Comparison of ENCODE assay signal across 9 cellular contexts in the genomic region with DNA sequence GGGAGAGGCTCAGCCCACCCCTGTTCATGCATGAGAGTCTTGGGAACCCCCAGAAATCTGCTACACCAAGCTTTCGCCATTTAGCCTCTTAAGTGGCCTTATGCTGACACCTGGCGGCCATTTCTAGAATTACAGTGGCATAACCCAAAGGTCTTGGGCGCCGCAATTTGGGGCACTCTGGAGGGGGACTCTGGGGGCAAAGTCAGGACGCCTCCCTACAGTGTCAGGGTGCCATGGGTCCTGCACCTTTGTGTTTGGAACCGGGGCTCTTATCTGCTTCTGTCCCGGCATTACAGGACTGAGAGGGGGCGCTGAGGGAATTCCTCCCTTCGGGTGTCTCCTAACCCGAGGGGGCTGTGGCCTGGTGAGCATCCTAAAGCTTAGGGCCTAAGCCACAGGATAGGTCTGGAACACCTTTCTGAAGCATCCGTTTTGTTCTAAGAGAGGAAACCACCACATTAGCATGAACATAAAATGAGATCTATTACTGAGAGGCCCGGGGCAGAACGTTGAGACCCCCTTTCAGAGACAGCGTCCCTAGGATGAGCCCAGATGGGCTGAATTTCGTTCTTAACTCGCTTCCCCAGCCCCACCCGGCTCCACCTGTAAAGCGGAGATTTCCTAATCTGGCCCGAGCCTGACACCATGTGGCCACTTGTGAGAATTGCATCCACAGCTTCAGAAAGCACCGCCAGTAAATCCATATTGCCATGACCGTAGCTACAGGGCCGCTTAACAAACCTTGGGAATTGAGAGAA. TPM values are rescaled to one million over a fixed set of nuclear protein-coding genes. Genes with fewer than 3 reads are reported as not detected.
DNase-seq lines count a peak whose midpoint lies in the region; ATAC-seq and TF ChIP-seq lines count a peak whose summit lies in the region.
"Had no signal": no experiment of that assay in that cellular context is flagged by ENCODE, and none has a peak within 500 bp of the region (broad histone marks: within the 10 kb centered on the region; RNA-seq: fewer than 3 reads in every experiment).

No MANE protein-coding gene starts in this region.

- H3K27me3 ChIP-seq in Caco-2 (replicated peaks; ENCODE audit: control insufficient read depth, insufficient read depth, low read length) (no peaks in the 10 kb centered on the region), esophagus muscularis mucosa (peaks cover 0 to 61% (median 18%) of the 10 kb centered on the region in 4 donors)

- no peaks in the 10 kb centered on the region for H3K27me3 Mint-ChIP-seq in Caco-2 (ENCODE audit: insufficient read depth, unreplicated experiment)
- H3K27me3 Mint-ChIP-seq in naive thymus-derived CD8-positive, alpha-beta T cell = peaks cover 7 to 46% (median 32%) of the 10 kb centered on the region in 5 donors

- H3K9me3 Mint-ChIP-seq in Caco-2 (ENCODE audit: unreplicated experiment) = no peaks in the 10 kb centered on the region
- no peaks in the 10 kb centered on the region for H3K9me3 Mint-ChIP-seq in naive thymus-derived CD8-positive, alpha-beta T cell
- H3K9me3 Mint-ChIP-seq in stimulated activated effector memory CD8-positive, alpha-beta T cell treated with anti-CD3 and anti-CD28 coated beads, Interleukin-12 subunit alpha, Interleukin-12 subunit beta, amount 100 ng/mL, for 72 hours = no peaks in the 10 kb centered on the region

- TF ChIP-seq EP300 in esophagus muscularis mucosa (IDR thresholded peaks at IDR 0.05) = no peak

- CTCF ChIA-PET in Caco-2 (lab: Charles Lee) = interaction anchor here (0.6 to 11.5 kb wide), 82 partner anchors 8 to 871 kb away, joined by 3 to 188 read pairs (median 7); a partner anchor contains a TSS

- H3K9me3 ChIP-seq in Caco-2 (no peaks in the 10 kb centered on the region), esophagus muscularis mucosa (no peaks in the 10 kb centered on the region)

- H3K36me3 Mint-ChIP-seq in Caco-2 (ENCODE audit: insufficient read depth, unreplicated experiment) = peaks cover 2% of the 10 kb centered on the region
- H3K36me3 Mint-ChIP-seq in naive thymus-derived CD8-positive, alpha-beta T cell = no peaks in the 10 kb centered on the region
- no peaks in the 10 kb centered on the region for H3K36me3 Mint-ChIP-seq in stimulated activated effector memory CD8-positive, alpha-beta T cell treated with anti-CD3 and anti-CD28 coated beads, Interleukin-12 subunit alpha, Interleukin-12 subunit beta, amount 100 ng/mL, for 72 hours

- TF ChIP-seq POLR2A in esophagus muscularis mucosa (IDR thresholded peaks at IDR 0.05; ENCODE audit: low read depth) = no peak

- H3K4me1 Mint-ChIP-seq in Caco-2 (ENCODE audit: low read depth, unreplicated experiment) = no peaks in the 10 kb centered on the region
- peaks cover 7 to 11% (median 7%) of the 10 kb centered on the region in 4 donors for H3K4me1 Mint-ChIP-seq in naive thymus-derived CD8-positive, alpha-beta T cell
- peaks cover 24% of the 10 kb centered on the region for H3K4me1 Mint-ChIP-seq in stimulated activated effector memory CD8-positive, alpha-beta T cell treated with anti-CD3 and anti-CD28 coated beads, Interleukin-12 subunit alpha, Interleukin-12 subunit beta, amount 100 ng/mL, for 72 hours

- H3K27ac Mint-ChIP-seq in Caco-2 (ENCODE audit: unreplicated experiment) = peak overlapping the region; percentile 65
- H3K27ac Mint-ChIP-seq in naive thymus-derived CD8-positive, alpha-beta T cell = peak overlapping the region in 5 of 10 donors; percentile 27 to 55 (median 33)
- H3K27ac Mint-ChIP-seq in stimulated activated effector memory CD8-positive, alpha-beta T cell treated with anti-CD3 and anti-CD28 coated beads, Interleukin-12 subunit alpha, Interleukin-12 subunit beta, amount 100 ng/mL, for 72 hours = peak overlapping the region; percentile 34

- peak overlapping the region; percentile 33 for H3K4me3 Mint-ChIP-seq in Caco-2 (ENCODE audit: unreplicated experiment)
- peak overlapping the region; percentile 18 to 74 (median 52) for H3K4me3 Mint-ChIP-seq in naive thymus-derived CD8-positive, alpha-beta T cell
- peak overlapping the region; percentile 44 for H3K4me3 Mint-ChIP-seq in stimulated activated effector memory CD8-positive, alpha-beta T cell treated with anti-CD3 and anti-CD28 coated beads, Interleukin-12 subunit alpha, Interleukin-12 subunit beta, amount 100 ng/mL, for 72 hours

- no peaks in the 10 kb centered on the region; the same call in 1 of the 2 replicates for H3K4me1 ChIP-seq in Caco-2
- H3K4me1 ChIP-seq in esophagus muscularis mucosa = peaks cover 6 to 10% (median 8%) of the 10 kb centered on the region in 4 donors

- H3K4me3 ChIP-seq in Caco-2 (ENCODE audit: low read depth, low read length) = no peak overlapping the region
- no peak overlapping the region for H3K4me3 ChIP-seq in esophagus muscularis mucosa

- H3K36me3 ChIP-seq in Caco-2 (ENCODE audit: control insufficient read depth, insufficient read depth, low read length) = no peaks in the 10 kb centered on the region
- H3K36me3 ChIP-seq in esophagus muscularis mucosa = no peaks in the 10 kb centered on the region

- peak; percentile 93 to 97 for TF ChIP-seq CTCF in Caco-2 (IDR thresholded peaks at IDR 0.05; ENCODE audit: insufficient read depth in 1 of 2, low read depth in 1 of 2, low read length in 1 of 2, severe bottlenecking in 1 of 2, unreplicated experiment in 1 of 2)
- peak; percentile 82 to 94 (median 83) for TF ChIP-seq CTCF in esophagus muscularis mucosa (IDR thresholded peaks at IDR 0.05)

- ATAC-seq in naive thymus-derived CD8-positive, alpha-beta T cell = peak; percentile 85 to 89
- ATAC-seq in stimulated activated effector memory CD8-positive, alpha-beta T cell treated with anti-CD3 and anti-CD28 coated beads, Interleukin-12 subunit alpha, Interleukin-12 subunit beta, amount 100 ng/mL, for 72 hours = peak; percentile 73
- no peak for ATAC-seq in HG02852 (IDR thresholded peaks at IDR 0.05; ENCODE audit: unreplicated experiment)

- POLR2A ChIA-PET in Caco-2 (lab: Charles Lee) = interaction anchor here (0.5 to 1.4 kb wide), 5 partner anchors 14 to 374 kb away, joined by 3 to 5 read pairs (median 4); no protein-coding TSS in a partner anchor
- POLR2A ChIA-PET in naive thymus-derived CD8-positive, alpha-beta T cell (lab: Charles Lee) = interaction anchor here (0.6 to 1.9 kb wide), 4 partner anchors 116 to 662 kb away, joined by 3 to 11 read pairs (median 4); no protein-coding TSS in a partner anchor

- peak; percentile 90 to 92 for DNase-seq in Caco-2
- DNase-seq in HuH-7.5 (ENCODE audit: low spot score) = peak; percentile 96
- peak; percentile 86 for DNase-seq in OCI-M1 (lab: John Stamatoyannopoulos, UW)
- DNase-seq in activated T-cell treated with anti-CD3 and anti-CD28 coated beads for 48 hours (ENCODE audit: low read depth) = peak; percentile 70
- peak; percentile 94 for DNase-seq in esophagus muscularis mucosa (ENCODE audit: extremely low spot score)
- peak; percentile 68 to 90 (median 78) for DNase-seq in naive thymus-derived CD8-positive, alpha-beta T cell
- DNase-seq in stimulated activated effector memory CD8-positive, alpha-beta T cell treated with anti-CD3 and anti-CD28 coated beads, Interleukin-12 subunit alpha, Interleukin-12 subunit beta, amount 100 ng/mL, for 72 hours (ENCODE audit: low spot score in 2 of 2) = peak; percentile 79 to 86

- BruUV-seq in Caco-2 (replicated peaks; lab: Mats Ljungman, UMichigan) = no TSS peak

- intact Hi-C loops in Caco-2 (cut with micrococcal nuclease; ENCODE audit: unreplicated experiment) (loop anchor here (1.0 to 2.0 kb wide), 5 partner anchors 15 to 458 kb away; no protein-coding TSS in a partner anchor), esophagus muscularis mucosa (cut with DNase I) (loop anchor here (2.0 to 5.0 kb wide), 4 partner anchors 269 to 499 kb away; a partner anchor contains a TSS)

- peak overlapping the region in 1 of 4 donors; percentile 28 for H3K27ac ChIP-seq in esophagus muscularis mucosa (replicated peaks in 1 of 4)

- 0% methylated on average over 13 of the region's 22 CpGs for WGBS in esophagus muscularis mucosa

RNA-seq across cellular contexts. Expression of a gene that starts 9.3 kb away (rescaled TPM):
- total RNA-seq in Caco-2 (2022) = not detected in 2 replicates
- not detected for total RNA-seq in esophagus muscularis mucosa
- total RNA-seq in naive thymus-derived CD8-positive, alpha-beta T cell = not detected
- not detected for polyA plus RNA-seq in naive thymus-derived CD8-positive, alpha-beta T cell
- total RNA-seq: T-helper 1 cell treated with Interleukin-12 subunit alpha and Interleukin-12 subunit beta and Interleukin-4 antibody, amounts not matched to agents 30 ng/mL and 1 ng/mL, for 36 hours had no signal

RNA-seq across cellular contexts. Expression of a gene that starts 12.5 kb away (rescaled TPM):
- total RNA-seq in Caco-2 (2022) (1,375 and 1,397 TPM in 2 replicates), esophagus muscularis mucosa (10 to 100 TPM; 25.5 to 59.6 (median 33.0) TPM)
- not detected for total RNA-seq in naive thymus-derived CD8-positive, alpha-beta T cell
- not detected for polyA plus RNA-seq in naive thymus-derived CD8-positive, alpha-beta T cell

RNA-seq across cellular contexts. Expression of a gene that starts 19.9 kb away (rescaled TPM):
- total RNA-seq in Caco-2 (2022) (not detected in 2 replicates), esophagus muscularis mucosa (1 to 10 TPM in 1 of 4 donors, not detected in 3; 1.3 TPM)
- not detected for total RNA-seq in naive thymus-derived CD8-positive, alpha-beta T cell
- not detected for polyA plus RNA-seq in naive thymus-derived CD8-positive, alpha-beta T cell
- total RNA-seq: T-helper 1 cell treated with Interleukin-12 subunit alpha and Interleukin-12 subunit beta and Interleukin-4 antibody, amounts not matched to agents 30 ng/mL and 1 ng/mL, for 36 hours had no signal

Comparison
In these comparisons a context has a peak if more than half of its experiments do, and no peak if none do; other contexts are left out.
1. RNA of a gene that starts 12.5 kb away (total RNA-seq): 1,375 to 1,397 TPM in Caco-2 and 25.5 to 59.6 TPM in esophagus muscularis mucosa; not detected in naive thymus-derived CD8-positive, alpha-beta T cell; every median in the first group is over 10 times any median in the second.
2. Peak in every context shown above with its lines, with median percentiles within 50 percentile points of each other: DNase-seq and H3K4me3 Mint-ChIP-seq.